In the genomic region with DNA sequence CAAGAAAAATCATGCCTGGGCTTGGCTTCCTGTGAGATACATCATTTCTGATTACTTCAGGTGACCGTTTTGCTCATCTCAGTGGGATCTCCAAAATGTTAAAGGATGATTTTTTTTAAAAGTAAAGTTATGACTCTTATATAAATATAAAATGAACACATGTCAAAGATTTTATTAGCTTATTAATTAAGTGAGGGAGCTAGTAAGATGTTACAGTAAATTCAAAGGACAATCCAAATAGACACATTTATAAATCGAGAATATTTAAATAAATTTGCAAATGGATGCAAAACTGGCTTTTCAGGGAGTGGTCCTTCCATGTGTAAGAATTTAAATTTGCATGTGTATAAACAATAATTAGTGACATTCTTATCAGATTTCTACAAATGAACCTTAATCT, we compare ENCODE assay signal across 33 cellular contexts.
"Had no signal": no experiment of that assay in that cellular context is flagged by ENCODE, and none has a peak within 500 bp of the region (broad histone marks: within the 10 kb centered on the region; RNA-seq: fewer than 3 reads in every experiment).

No MANE protein-coding gene starts in this region.

- H3K36me3 ChIP-seq: adrenal gland, ascending aorta, brain microvascular endothelial cell, breast epithelium, cardiac muscle cell had no signal

- H3K4me3 ChIP-seq: adrenal gland, ascending aorta, body of pancreas, breast epithelium, cardiac muscle cell had no signal

- DNase-seq: activated effector memory CD4-positive, alpha-beta T cell treated with anti-CD3 and anti-CD28 coated beads, Interleukin-2, amount 50 U/mL, for 16 hours; activated effector memory CD4-positive, alpha-beta T cell treated with Interleukin-2 at 50 U/mL for 16 hours; activated gamma-delta T cell; activated gamma-delta T cell treated with Interleukin-2 at 50 U/mL for 16 hours; activated naive CD4-positive, alpha-beta T cell; activated naive CD4-positive, alpha-beta T cell treated with anti-CD3 and anti-CD28 coated beads for 36 hours; activated naive CD4-positive, alpha-beta T cell treated with anti-CD3 and anti-CD28 coated beads, Interleukin-2, amount 10 ng/mL, durations not matched to agents 7 days and 5 days; activated naive CD4-positive, alpha-beta T cell treated with anti-CD3 and anti-CD28 coated beads, Interleukin-2, amount 50 U/mL, for 16 hours; activated naive CD4-positive, alpha-beta T cell treated with Interleukin-2 at 50 U/mL for 16 hours; activated naive CD8-positive, alpha-beta T cell treated with anti-CD3 and anti-CD28 coated beads for 36 hours; activated naive CD8-positive, alpha-beta T cell treated with anti-CD3 and anti-CD28 coated beads, Interleukin-2, amount 10 ng/mL, durations not matched to agents 7 days and 5 days; activated naive CD8-positive, alpha-beta T cell treated with anti-CD3 and anti-CD28 coated beads, Interleukin-2, amount 50 U/mL, for 24 hours; activated T-cell treated with anti-CD3 and anti-CD28 coated beads, Interleukin-2, amount 50 U/mL, for 1 hour; activated T-cell treated with anti-CD3 and anti-CD28 coated beads, Interleukin-2, amount 50 U/mL, for 24 hours; activated T-cell treated with anti-CD3 and anti-CD28 coated beads, Interleukin-2, amount 50 U/mL, for 4 hours; activated T-cell treated with anti-CD3 and anti-CD28 coated beads, Interleukin-2, amount 50 U/mL, for 48 hours; activated T-cell treated with anti-CD3 and anti-CD28 coated beads, Interleukin-2, amount 50 U/mL, for 72 hours; adrenal gland; amniotic stem cell; amygdala; anterior cingulate cortex; body of pancreas; brain microvascular endothelial cell; caudate nucleus; central memory CD4-positive, alpha-beta T cell; cerebellar nuclear complex had no signal

- FAIRE-seq: astrocyte, bronchial epithelial cell had no signal

- H3K27me3 ChIP-seq: adrenal gland, ascending aorta, body of pancreas, brain microvascular endothelial cell, breast epithelium, cardiac muscle cell had no signal

- ATAC-seq: activated naive CD4-positive, alpha-beta T cell treated with anti-CD3 and anti-CD28 coated beads, Interleukin-2, amount 50 U/mL, for 72 hours; activated naive CD8-positive, alpha-beta T cell treated with anti-CD3 and anti-CD28 coated beads, Interleukin-2, amount 50 U/mL, for 24 hours; activated T-cell treated with anti-CD3 and anti-CD28 coated beads, Interleukin-2, amount 50 U/mL, for 4 hours; activated T-cell treated with anti-CD3 and anti-CD28 coated beads, Interleukin-2, amount 50 U/mL, for 72 hours; activated T-helper 17 cell treated with anti-CD3 and anti-CD28 coated beads, Interleukin-2, amount 50 U/mL, for 72 hours; body of pancreas had no signal

- H3K4me1 ChIP-seq: adrenal gland, ascending aorta, breast epithelium had no signal

- H3K9me3 ChIP-seq: adrenal gland, body of pancreas had no signal

- H3K27ac ChIP-seq: adrenal gland, ascending aorta, body of pancreas, brain microvascular endothelial cell, breast epithelium, cardiac muscle cell had no signal
